Comparison of ENCODE assay signal across 17 cellular contexts in the genomic region with DNA sequence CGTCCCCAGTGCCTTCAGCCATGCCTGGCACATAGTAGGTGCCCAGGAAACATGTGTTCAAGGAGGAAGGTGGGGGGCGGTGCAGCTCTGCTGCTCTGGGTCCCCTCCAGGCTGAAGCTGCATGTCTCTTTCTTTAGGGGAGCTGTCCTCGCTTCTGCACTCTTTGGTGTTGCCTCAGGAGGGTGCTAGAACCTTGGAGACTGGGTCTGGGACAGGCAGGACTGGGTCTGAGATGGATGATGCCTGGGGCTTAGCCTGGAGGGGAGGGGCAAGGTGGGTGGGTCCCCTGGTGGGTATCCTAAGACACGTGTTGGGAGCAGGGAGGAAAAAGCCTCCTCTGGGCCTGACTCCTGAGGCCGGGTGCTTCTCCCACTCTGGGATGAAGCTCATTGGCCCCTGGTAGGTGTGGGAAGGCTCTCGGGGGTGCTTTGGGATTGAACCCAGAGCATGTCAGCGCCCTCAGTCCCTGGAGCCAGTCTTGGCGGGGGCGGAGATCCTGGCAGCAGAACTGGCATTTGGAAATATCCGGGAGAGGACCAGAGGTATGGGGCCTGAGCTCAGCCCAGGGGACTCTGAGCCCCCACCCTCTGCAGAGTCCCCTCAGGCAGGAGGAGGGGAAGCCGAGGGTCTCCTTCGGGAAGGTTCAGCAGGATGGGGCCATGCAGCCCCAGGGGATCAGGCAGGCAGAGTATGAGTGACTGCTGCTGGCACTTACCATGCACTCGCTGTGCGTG. TPM values are rescaled to one million over a fixed set of nuclear protein-coding genes. Genes with fewer than 3 reads are reported as not detected.
DNase-seq lines count a peak whose midpoint lies in the region; ATAC-seq, FAIRE-seq and TF ChIP-seq lines count a peak whose summit lies in the region.
"Had no signal": no experiment of that assay in that cellular context is flagged by ENCODE, and none has a peak within 500 bp of the region (broad histone marks: within the 10 kb centered on the region; RNA-seq: fewer than 3 reads in every experiment).

No MANE protein-coding gene starts in this region.

- peak; percentile 22 to 40 for ATAC-seq in stimulated activated naive B cell treated with anti-CD40 and anti-IgM and Interleukin-4, amounts not matched to agents 10 μg/mL and 1 μg/mL and 100 μg/mL, for 72 hours (replicated peaks)
- no peak for ATAC-seq in GM18861 (IDR thresholded peaks at IDR 0.05; ENCODE audit: unreplicated experiment)
- ATAC-seq: psoas muscle had no signal

- H2AFZ ChIP-seq in H1 (ENCODE audit: low read length): no peak overlapping the region

- no peaks in the 10 kb centered on the region for H3K36me3 ChIP-seq in H1 (ENCODE audit: control insufficient read depth in 2 of 4, insufficient read depth in 4 of 4, low read length in 3 of 4)
- H3K36me3 ChIP-seq: HAP-1, upper lobe of left lung had no signal

- no peaks in the 10 kb centered on the region for H3K9me3 Mint-ChIP-seq in stimulated activated naive B cell treated with anti-CD40 and anti-IgM and Interleukin-4, amounts not matched to agents 10 μg/mL and 1 μg/mL and 100 μg/mL, for 72 hours

- H3K23me2 ChIP-seq in H1 (ENCODE audit: low read depth, low read length): no peaks in the 10 kb centered on the region

- H4K20me1 ChIP-seq in H1 (replicated peaks in 1 of 2; ENCODE audit: control insufficient read depth in 1 of 2, insufficient read depth in 2 of 2, low read length in 2 of 2): no peaks in the 10 kb centered on the region

- H3K27ac Mint-ChIP-seq in stimulated activated naive B cell treated with anti-CD40 and anti-IgM and Interleukin-4, amounts not matched to agents 10 μg/mL and 1 μg/mL and 100 μg/mL, for 72 hours: no peak overlapping the region

- H4K91ac ChIP-seq in H1 (replicated peaks; ENCODE audit: insufficient read length, low read length): no peak overlapping the region

- H3K4me3 ChIP-seq in NB4 (ENCODE audit: low read depth, low read length) (no peak overlapping the region), H1 (ENCODE audit: extremely low read depth in 1 of 4, insufficient read depth in 2 of 4, low read depth in 3 of 4, low read length in 4 of 4) (no peak overlapping the region)
- H3K4me3 ChIP-seq: HAP-1, psoas muscle, upper lobe of left lung had no signal

- H3K36me3 Mint-ChIP-seq in stimulated activated naive B cell treated with anti-CD40 and anti-IgM and Interleukin-4, amounts not matched to agents 10 μg/mL and 1 μg/mL and 100 μg/mL, for 72 hours: no peaks in the 10 kb centered on the region

- no peak overlapping the region for H3K27ac ChIP-seq in H1 (ENCODE audit: low read depth, low read length)
- H3K27ac ChIP-seq: psoas muscle, upper lobe of left lung had no signal

- H2AK5ac ChIP-seq in H1 (ENCODE audit: low read depth, low read length): no peak overlapping the region

- no peak overlapping the region for H3K9ac ChIP-seq in H1 (replicated peaks in 1 of 4; ENCODE audit: extremely low read depth in 1 of 4, low read depth in 3 of 4, low read length in 3 of 4)

- no peaks in the 10 kb centered on the region for H3K79me1 ChIP-seq in H1 (ENCODE audit: low read depth, low read length)

- no peaks in the 10 kb centered on the region for H3K79me2 ChIP-seq in H1 (ENCODE audit: control insufficient read depth in 1 of 2, insufficient read depth in 2 of 2, low read length in 2 of 2)

- H2BK12ac ChIP-seq in H1 (ENCODE audit: low read depth, low read length): no peak overlapping the region; the same call in 1 of the 2 replicates

- peak; percentile 36 for TF ChIP-seq CTCF in NB4 (IDR thresholded peaks at IDR 0.05; ENCODE audit: low read depth, low read length)
- peak; percentile 57 to 80 (median 67) for TF ChIP-seq CTCF in H1 (IDR thresholded peaks at IDR 0.05; ENCODE audit: control extremely low read depth in 1 of 3, insufficient read depth in 1 of 3, low read depth in 1 of 3, low read length in 3 of 3)

- no peak overlapping the region; the same call in 1 of the 2 replicates for H4K8ac ChIP-seq in H1 (ENCODE audit: extremely low read depth, insufficient read depth, low read length)

- H2BK120ac ChIP-seq in H1 (replicated peaks; ENCODE audit: low read depth, low read length): no peak overlapping the region

- H3K9me3 ChIP-seq in H1 (ENCODE audit: insufficient read depth in 2 of 2, low read depth in 1 of 2, low read length in 1 of 2): no peaks in the 10 kb centered on the region
- H3K9me3 ChIP-seq: HAP-1, psoas muscle, upper lobe of left lung had no signal

- peak; percentile 82 to 88 for TF ChIP-seq RAD21 in H1 (IDR thresholded peaks at IDR 0.05 in 1 of 2, conservative IDR thresholded peaks at IDR 0.05 in 1 of 2; ENCODE audit: low read depth in 2 of 2, low read length in 2 of 2)

- no peak overlapping the region for H2BK15ac ChIP-seq in H1 (ENCODE audit: low read length)

- no peak overlapping the region for H2BK5ac ChIP-seq in H1 (ENCODE audit: low read depth, low read length)

- H3K4me1 Mint-ChIP-seq in stimulated activated naive B cell treated with anti-CD40 and anti-IgM and Interleukin-4, amounts not matched to agents 10 μg/mL and 1 μg/mL and 100 μg/mL, for 72 hours: peaks cover 22 to 27% of the 10 kb centered on the region in 2 donors

- no peak overlapping the region for H3K18ac ChIP-seq in H1 (ENCODE audit: extremely low read depth, low read length)

- 81% methylated on average over 11 of the region's 14 CpGs; no CpG with 5 or more reads in 1 of the 2 experiments for WGBS in H1 (ENCODE audit: extremely low coverage in 1 of 2, insufficient coverage in 1 of 2, insufficient read length in 1 of 2, insufficient replicate concordance in 2 of 2, low coverage in 1 of 2, low lambda C conversion rate in 2 of 2, missing lambda C conversion rate in 1 of 2), 2 experiments

- H4K5ac ChIP-seq in H1 (ENCODE audit: insufficient read length, low read depth, low read length): no peak overlapping the region

- no peak overlapping the region for H3K4me2 ChIP-seq in H1 (ENCODE audit: insufficient read depth in 1 of 2, low read depth in 2 of 2, low read length in 2 of 2)

- CTCF ChIA-PET in H1 (lab: Charles Lee; ENCODE audit: partially characterized antibody): interaction anchor here (0.7 to 10.9 kb wide), 21 partner anchors 11 to 83 kb away, joined by 3 to 97 read pairs (median 4); a partner anchor contains a TSS

- no peak overlapping the region for H3K23ac ChIP-seq in H1 (ENCODE audit: insufficient read length)

- peak overlapping the region; percentile 36 for H3K4ac ChIP-seq in H1 (replicated peaks; ENCODE audit: insufficient read length, low read depth, low read length)

- POLR2A ChIA-PET in H1 (lab: Charles Lee; ENCODE audit: partially characterized antibody): interaction anchor here (0.8 to 5.0 kb wide), 4 partner anchors 28 to 55 kb away, joined by 3 to 21 read pairs (median 6); no protein-coding TSS in a partner anchor

- no peak for TF ChIP-seq EP300 in H1 (IDR thresholded peaks at IDR 0.05; ENCODE audit: borderline replicate concordance in 1 of 2, low read depth in 2 of 2, low read length in 2 of 2)

- H3K14ac ChIP-seq in H1 (ENCODE audit: insufficient read length): no peak overlapping the region

- TF ChIP-seq POLR2A in NB4 (IDR thresholded peaks at IDR 0.05; ENCODE audit: extremely low read depth, insufficient read length) (no peak), H1 (IDR thresholded peaks at IDR 0.05; ENCODE audit: control extremely low read depth in 1 of 2, low read depth in 2 of 2, low read length in 2 of 2) (no peak)

- no peak for FAIRE-seq in H1 (lab: Jason Lieb, UNC)
- FAIRE-seq: A204.1, frontal cortex had no signal

- no peak overlapping the region for H3K4me3 Mint-ChIP-seq in stimulated activated naive B cell treated with anti-CD40 and anti-IgM and Interleukin-4, amounts not matched to agents 10 μg/mL and 1 μg/mL and 100 μg/mL, for 72 hours

- no peak overlapping the region for H3K56ac ChIP-seq in H1 (replicated peaks; ENCODE audit: insufficient read length, low read depth, low read length)

- H2BK20ac ChIP-seq in H1 (ENCODE audit: low read length): no peak overlapping the region; the same call in 1 of the 2 replicates

- peaks cover 0 to 2% (median 0%) of the 10 kb centered on the region in 4 experiments; a peak in 1 of 7 replicates for H3K27me3 ChIP-seq in H1 (replicated peaks in 1 of 4; ENCODE audit: control insufficient read depth in 3 of 4, extremely low read depth in 1 of 4, insufficient read depth in 3 of 4, low read length in 3 of 4)
- H3K27me3 ChIP-seq: upper lobe of left lung had no signal

- DNase-seq in NCI-H345 (lab: John Stamatoyannopoulos, UW): peak; percentile 12
- DNase-seq in NCI-H345 treated with DMSO at 0.1 percent for 48 hours (lab: John Stamatoyannopoulos, UW; ENCODE audit: unreplicated experiment): no peak
- peak; percentile 50 for DNase-seq in NB4 (ENCODE audit: low read depth)
- no peak for DNase-seq in H1 (ENCODE audit: low read depth in 1 of 2, low spot score in 2 of 2)
- DNase-seq in stimulated activated naive B cell treated with anti-CD40 and anti-IgM and Interleukin-4, amounts not matched to agents 10 μg/mL and 1 μg/mL and 100 μg/mL, for 72 hours: no peak
- DNase-seq in NOMO-1 treated with dmso at 0.1 percent for 144 hours (lab: John Stamatoyannopoulos, UW; ENCODE audit: unreplicated experiment): no peak
- DNase-seq in NCI-H2171 treated with DMSO at 0.1 percent for 48 hours (lab: John Stamatoyannopoulos, UW): no peak
- DNase-seq: activated T-cell treated with anti-CD3 and anti-CD28 coated beads, Interleukin-2, amount 50 U/mL, for 1 hour; COR-L47; islet precursor cell; NCI-H1417 treated with DMSO at 0.1 percent for 48 hours; psoas muscle; upper lobe of left lung had no signal

- H3K4me1 ChIP-seq in H1 (replicated peaks in 1 of 4; ENCODE audit: control insufficient read depth in 3 of 4, insufficient read depth in 4 of 4, low read length in 3 of 4): peaks cover 0 to 7% (median 3%) of the 10 kb centered on the region in 4 experiments; a peak in 5 of 7 replicates
- H3K4me1 ChIP-seq: psoas muscle had no signal

- H3K27me3 Mint-ChIP-seq in stimulated activated naive B cell treated with anti-CD40 and anti-IgM and Interleukin-4, amounts not matched to agents 10 μg/mL and 1 μg/mL and 100 μg/mL, for 72 hours: peaks cover 14 to 32% of the 10 kb centered on the region in 2 donors

RNA-seq across cellular contexts. Expression of a gene that starts 6.7 kb away (rescaled TPM):
- total RNA-seq in H1 (2021; fragmentation: NEBNext Ultra II Directional; extraction: Animal tissue kit (Norgen Biotek cat#: 25700)): 1,454 and 1,516 TPM in 2 replicates
- polyA plus RNA-seq in H1 (2011; rRNA removed): 3,329 and 3,697 TPM in 2 replicates
- polyA plus RNA-seq in H1 (2011; cell fraction: cytosol; rRNA removed): 2,378 TPM
- 2,569 TPM for polyA plus RNA-seq in H1 (2011; cell fraction: nucleus; rRNA removed)
- polyA plus RNA-seq in H1 (2012, experiment 1 of 2): 1,993 to 2,737 TPM (median 2,451 TPM) in 4 replicates
- polyA plus RNA-seq in H1 (2012, experiment 2 of 2): 3,069 TPM
- 1,370 TPM for polyA plus RNA-seq in H1 (2013, experiment 1 of 2)
- 1,386 TPM for polyA plus RNA-seq in H1 (2013, experiment 2 of 2)
- 842 and 1,024 TPM in 2 replicates for polyA minus RNA-seq in H1 (2011; rRNA and poly(A)+ RNA removed)
- 714 TPM for polyA minus RNA-seq in H1 (2011; cell fraction: cytosol; rRNA and poly(A)+ RNA removed)
- 749 TPM for polyA minus RNA-seq in H1 (2011; cell fraction: nucleus; rRNA and poly(A)+ RNA removed)

RNA-seq across cellular contexts. Expression of a gene that starts 29.8 kb away (rescaled TPM):
- 131 TPM in 2 replicates for total RNA-seq in H1 (2021; fragmentation: NEBNext Ultra II Directional; extraction: Animal tissue kit (Norgen Biotek cat#: 25700))
- 125 and 192 TPM in 2 replicates for polyA plus RNA-seq in H1 (2011; rRNA removed)
- polyA plus RNA-seq in H1 (2011; cell fraction: cytosol; rRNA removed): 152 TPM
- 304 TPM for polyA plus RNA-seq in H1 (2011; cell fraction: nucleus; rRNA removed)
- 89.8 to 192 TPM (median 174 TPM) in 4 replicates for polyA plus RNA-seq in H1 (2012, experiment 1 of 2)
- polyA plus RNA-seq in H1 (2012, experiment 2 of 2): 101 TPM
- polyA plus RNA-seq in H1 (2013, experiment 1 of 2): 72.0 TPM
- polyA plus RNA-seq in H1 (2013, experiment 2 of 2): 62.7 TPM
- polyA minus RNA-seq in H1 (2011; rRNA and poly(A)+ RNA removed): 60.2 and 75.0 TPM in 2 replicates
- 98.5 TPM for polyA minus RNA-seq in H1 (2011; cell fraction: cytosol; rRNA and poly(A)+ RNA removed)
- 80.7 TPM for polyA minus RNA-seq in H1 (2011; cell fraction: nucleus; rRNA and poly(A)+ RNA removed)

RNA-seq across cellular contexts. Expression of a gene that starts 52.8 kb away (rescaled TPM):
- 8.3 and 8.9 TPM in 2 replicates for total RNA-seq in H1 (2021; fragmentation: NEBNext Ultra II Directional; extraction: Animal tissue kit (Norgen Biotek cat#: 25700))
- 7.2 and 11.0 TPM in 2 replicates for polyA plus RNA-seq in H1 (2011; rRNA removed)
- polyA plus RNA-seq in H1 (2011; cell fraction: cytosol; rRNA removed): 6.0 TPM
- polyA plus RNA-seq in H1 (2011; cell fraction: nucleus; rRNA removed): 11.8 TPM
- 4.1 to 12.0 TPM (median 10.6 TPM) in 4 replicates for polyA plus RNA-seq in H1 (2012, experiment 1 of 2)
- 8.1 TPM for polyA plus RNA-seq in H1 (2012, experiment 2 of 2)
- polyA plus RNA-seq in H1 (2013, experiment 1 of 2): 4.7 TPM
- polyA plus RNA-seq in H1 (2013, experiment 2 of 2): 4.5 TPM
- polyA minus RNA-seq in H1 (2011; rRNA and poly(A)+ RNA removed): 1.5 and 1.6 TPM in 2 replicates
- polyA minus RNA-seq in H1 (2011; cell fraction: cytosol; rRNA and poly(A)+ RNA removed): 2.3 TPM
- 6.0 TPM for polyA minus RNA-seq in H1 (2011; cell fraction: nucleus; rRNA and poly(A)+ RNA removed)

RNA-seq across cellular contexts. Expression of a gene that starts 53.7 kb away (rescaled TPM):
- total RNA-seq in H1 (2021; fragmentation: NEBNext Ultra II Directional; extraction: Animal tissue kit (Norgen Biotek cat#: 25700)): not detected in 2 replicates
- not detected in 2 replicates for polyA plus RNA-seq in H1 (2011; rRNA removed)
- polyA plus RNA-seq in H1 (2011; cell fraction: cytosol; rRNA removed): not detected
- polyA plus RNA-seq in H1 (2011; cell fraction: nucleus; rRNA removed): not detected
- polyA plus RNA-seq in H1 (2012, experiment 1 of 2): not detected in 4 replicates
- polyA plus RNA-seq in H1 (2012, experiment 2 of 2): not detected
- not detected for polyA plus RNA-seq in H1 (2013, experiment 1 of 2)
- not detected for polyA plus RNA-seq in H1 (2013, experiment 2 of 2)
- not detected in 2 replicates for polyA minus RNA-seq in H1 (2011; rRNA and poly(A)+ RNA removed)
- polyA minus RNA-seq in H1 (2011; cell fraction: cytosol; rRNA and poly(A)+ RNA removed): not detected
- polyA minus RNA-seq in H1 (2011; cell fraction: nucleus; rRNA and poly(A)+ RNA removed): not detected
- total RNA-seq: frontal cortex, psoas muscle, upper lobe of left lung had no signal
- polyA plus RNA-seq: psoas muscle had no signal

Comparison
In these comparisons a context has a peak if more than half of its experiments do, and no peak if none do; other contexts are left out.
1. DNase-seq: peak in NCI-H345 (single experiment) and NB4 (single experiment); none in NCI-H345 treated with DMSO at 0.1 percent for 48 hours (single experiment), H1 (0 of 2), stimulated activated naive B cell treated with anti-CD40 and anti-IgM and Interleukin-4, amounts not matched to agents 10 μg/mL and 1 μg/mL and 100 μg/mL, for 72 hours (single experiment), NOMO-1 treated with dmso at 0.1 percent for 144 hours (single experiment) and NCI-H2171 treated with DMSO at 0.1 percent for 48 hours (single experiment).